ENCODE assay signal across 2 cellular contexts in the genomic region with DNA sequence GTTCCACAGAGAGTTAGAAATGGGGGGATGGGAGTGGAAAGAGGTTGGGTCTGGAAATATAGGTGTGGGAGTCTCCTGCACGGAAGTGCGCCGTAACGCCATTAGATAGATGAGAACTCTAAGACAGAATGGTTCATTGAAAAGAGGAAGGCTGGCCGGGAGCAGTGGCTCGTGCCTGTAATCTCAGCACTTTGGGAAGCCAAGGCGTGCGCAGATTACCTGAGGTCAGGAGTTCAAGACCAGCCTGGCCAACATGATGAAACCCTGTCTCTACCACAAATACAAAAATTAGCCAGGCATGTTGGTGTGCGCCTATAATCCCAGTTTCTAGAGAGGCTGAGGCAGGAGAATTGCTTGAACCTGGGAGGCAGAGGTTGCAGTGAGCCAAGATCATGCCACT.
TF ChIP-seq lines count a peak whose summit lies in the region.
"Not testable (repeated sequence)": the region's sequence is repeated elsewhere in the genome, so short reads cannot be mapped to it uniquely, and the experiment has no call there.

No MANE protein-coding gene starts in this region.

TF ChIP-seq in HEK293, 187 proteins besides CTCF, POLR2A, EP300 and RAD21:
- 0 out of 2 replicates have a peak, but pooled peaks have one; percentile 15 for TF ChIP-seq ZNF600 (tag by site-specific recombination; IDR thresholded peaks at IDR 0.05)

TF ChIP-seq in K562, 482 proteins besides CTCF, POLR2A, EP300 and RAD21:
- peak; percentile 89 to 92 for TF ChIP-seq KDM1A (IDR thresholded peaks at IDR 0.05)
- TF ChIP-seq SMAD4 (CRISPR knock-in tag; conservative IDR thresholded peaks at IDR 0.05), result 0 out of 2 replicates have a peak, but pooled peaks have one; percentile 25
- peak; percentile 20; the same call in 1 of the 2 replicates for TF ChIP-seq CTBP1 (IDR thresholded peaks at IDR 0.05; ENCODE audit: borderline replicate concordance)
- 0 out of 2 replicates have a peak, but pooled peaks have one; percentile 14 for TF ChIP-seq CEBPB (tag; IDR thresholded peaks at IDR 0.05)
- TF ChIP-seq CBFA2T3 (IDR thresholded peaks at IDR 0.05), result 0 out of 2 replicates have a peak, but pooled peaks have one; percentile 31
- peak; percentile 58 to 59 for TF ChIP-seq NRF1 (conservative IDR thresholded peaks at IDR 0.05 in 1 of 2, IDR thresholded peaks at IDR 0.05 in 1 of 2)
- TF ChIP-seq CEBPG (CRISPR knock-in tag; IDR thresholded peaks at IDR 0.05), result 0 out of 2 replicates have a peak, but pooled peaks have one; percentile 45
- peak; percentile 6 to 62; a peak in 2 of 4 replicates for TF ChIP-seq CEBPG (tag; conservative IDR thresholded peaks at IDR 0.05 in 1 of 2, IDR thresholded peaks at IDR 0.05 in 1 of 2)
- TF ChIP-seq HDAC2 (IDR thresholded peaks at IDR 0.05), result peak; percentile 50; the same call in 1 of the 2 replicates
- TF ChIP-seq ARID1B (IDR thresholded peaks at IDR 0.05), result peak; percentile 33
- peak; percentile 88 for TF ChIP-seq BHLHE40 (IDR thresholded peaks at IDR 0.05; ENCODE audit: low read length)
- 0 out of 2 replicates have a peak, but pooled peaks have one; percentile 30 for TF ChIP-seq SMARCA4 (IDR thresholded peaks at IDR 0.05)
- peak in 1 of 2 experiments; percentile 70; a peak in 3 of 4 replicates for TF ChIP-seq RCOR1 (IDR thresholded peaks at IDR 0.05; ENCODE audit: borderline replicate concordance in 1 of 2, low read depth in 2 of 2, low read length in 2 of 2)
- TF ChIP-seq BCOR (IDR thresholded peaks at IDR 0.05), result peak; percentile 32; the same call in 1 of the 2 replicates
- peak; percentile 86; the same call in 1 of the 2 replicates for TF ChIP-seq SPI1 (IDR thresholded peaks at IDR 0.05; ENCODE audit: borderline replicate concordance, low read depth, low read length)
- peak; percentile 28 for TF ChIP-seq TCF3 (CRISPR knock-in tag; IDR thresholded peaks at IDR 0.05)
- TF ChIP-seq, protein P1, sequence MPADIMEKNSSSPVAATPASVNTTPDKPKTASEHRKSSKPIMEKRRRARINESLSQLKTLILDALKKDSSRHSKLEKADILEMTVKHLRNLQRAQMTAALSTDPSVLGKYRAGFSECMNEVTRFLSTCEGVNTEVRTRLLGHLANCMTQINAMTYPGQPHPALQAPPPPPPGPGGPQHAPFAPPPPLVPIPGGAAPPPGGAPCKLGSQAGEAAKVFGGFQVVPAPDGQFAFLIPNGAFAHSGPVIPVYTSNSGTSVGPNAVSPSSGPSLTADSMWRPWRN (IDR thresholded peaks at IDR 0.05; ENCODE audit: low read depth), result peak; percentile 60; the same call in 1 of the 2 replicates
- peak; percentile 51; the same call in 1 of the 2 replicates for TF ChIP-seq SOX6 (IDR thresholded peaks at IDR 0.05)
- peak in 1 of 2 experiments; percentile 73; a peak in 2 of 4 replicates for TF ChIP-seq HDAC1 (IDR thresholded peaks at IDR 0.05)
- TF ChIP-seq NR2C2 (CRISPR knock-in tag; IDR thresholded peaks at IDR 0.05), result not testable (repeated sequence)
- peak; percentile 47 for TF ChIP-seq NR2C2 (tag; IDR thresholded peaks at IDR 0.05)
- peak; percentile 76 for TF ChIP-seq CXXC5 (CRISPR knock-in tag; IDR thresholded peaks at IDR 0.05)
